Comparison of ENCODE assay signal across 1 cellular context in the genomic region with DNA sequence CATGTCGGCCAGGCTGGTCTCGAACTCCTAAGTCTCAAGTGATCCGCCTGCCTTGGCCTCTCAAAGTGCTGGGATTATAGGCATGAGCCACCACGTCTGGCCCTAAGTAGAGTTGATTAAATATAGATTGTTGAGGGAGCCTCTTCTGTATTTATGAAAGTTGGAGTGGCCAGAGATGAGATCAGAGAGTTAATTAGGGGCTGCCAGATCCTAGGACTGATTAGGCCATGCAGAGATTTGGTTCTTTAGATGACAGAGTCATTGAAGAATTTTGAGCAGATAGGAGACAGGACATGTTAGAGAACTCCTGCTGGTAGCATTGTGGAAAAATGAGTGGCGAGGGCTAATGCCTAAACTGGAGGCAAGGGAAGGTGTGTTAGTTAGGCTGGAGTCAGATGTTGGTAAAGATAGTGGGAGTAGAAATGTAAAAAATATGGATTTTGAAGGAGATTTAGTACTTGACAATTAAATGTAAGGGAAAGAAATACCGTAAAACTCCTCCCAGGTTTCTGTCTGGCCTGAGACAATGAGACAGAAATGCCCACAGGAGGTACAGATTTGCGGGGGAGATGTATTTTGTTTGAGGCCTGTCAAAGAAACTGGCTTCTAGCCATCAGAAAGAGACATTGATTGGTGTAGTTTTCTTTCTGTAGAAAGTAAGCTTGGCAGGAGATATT.
A peak's percentile ranks its signal among the peaks of the same experiment; 100 is the strongest.
TF ChIP-seq lines count a peak whose summit lies in the region.

No MANE protein-coding gene starts in this region.

TF ChIP-seq in HEK293, 187 proteins besides CTCF, POLR2A, EP300 and RAD21 (continues in another document):
- TF ChIP-seq GFI1B (tag by site-specific recombination; IDR thresholded peaks at IDR 0.05) = 0 out of 2 replicates have a peak, but pooled peaks have one; percentile 65
- TF ChIP-seq HIC1 (tag by site-specific recombination; IDR thresholded peaks at IDR 0.05) = peak; percentile 86
- TF ChIP-seq ZNF558 (tag by site-specific recombination; IDR thresholded peaks at IDR 0.05) = peak; percentile 55
- TF ChIP-seq ZBTB48 (tag by site-specific recombination; IDR thresholded peaks at IDR 0.05) = no peak
- TF ChIP-seq ZBTB17 (tag by site-specific recombination; IDR thresholded peaks at IDR 0.05) = peak; percentile 72
- TF ChIP-seq GLIS1 (tag by site-specific recombination; IDR thresholded peaks at IDR 0.05) = peak; percentile 71
- TF ChIP-seq ZNF585B (tag by site-specific recombination; IDR thresholded peaks at IDR 0.05) = no peak
- no peak for TF ChIP-seq ZNF155 (tag by site-specific recombination; IDR thresholded peaks at IDR 0.05)
- TF ChIP-seq ZNF324 (tag by site-specific recombination; IDR thresholded peaks at IDR 0.05) = no peak
- TF ChIP-seq ZNF501 (tag by site-specific recombination; IDR thresholded peaks at IDR 0.05) = no peak
- TF ChIP-seq ZNF148 (tag by site-specific recombination; IDR thresholded peaks at IDR 0.05; ENCODE audit: borderline replicate concordance) = no peak
- no peak for TF ChIP-seq ZNF175 (tag by site-specific recombination; IDR thresholded peaks at IDR 0.05)
- peak; percentile 82 for TF ChIP-seq TSHZ1 (tag by site-specific recombination; IDR thresholded peaks at IDR 0.05; ENCODE audit: borderline replicate concordance)
- TF ChIP-seq ZNF510 (tag by site-specific recombination; IDR thresholded peaks at IDR 0.05; ENCODE audit: insufficient replicate concordance) = no peak
- TF ChIP-seq OVOL3 (tag by site-specific recombination; IDR thresholded peaks at IDR 0.05) = no peak
- TF ChIP-seq ZNF785 (tag by site-specific recombination; IDR thresholded peaks at IDR 0.05) = no peak
- TF ChIP-seq ZNF366 (tag by site-specific recombination; conservative IDR thresholded peaks at IDR 0.05) = peak; percentile 69
- TF ChIP-seq ZNF335 (tag by site-specific recombination; conservative IDR thresholded peaks at IDR 0.05) = peak; percentile 52; the same call in 1 of the 2 replicates
- TF ChIP-seq TRIM28 (IDR thresholded peaks at IDR 0.05; ENCODE audit: borderline replicate concordance, low read length) = 0 out of 2 replicates have a peak, but pooled peaks have one; percentile 48
- TF ChIP-seq ZNF2 (tag by site-specific recombination; IDR thresholded peaks at IDR 0.05) = no peak
- TF ChIP-seq ZNF280D (tag by site-specific recombination; IDR thresholded peaks at IDR 0.05) = 0 out of 2 replicates have a peak, but pooled peaks have one; percentile 2
- TF ChIP-seq ZEB2 (tag by site-specific recombination; IDR thresholded peaks at IDR 0.05) = peak; percentile 89
- TF ChIP-seq, protein P1, sequence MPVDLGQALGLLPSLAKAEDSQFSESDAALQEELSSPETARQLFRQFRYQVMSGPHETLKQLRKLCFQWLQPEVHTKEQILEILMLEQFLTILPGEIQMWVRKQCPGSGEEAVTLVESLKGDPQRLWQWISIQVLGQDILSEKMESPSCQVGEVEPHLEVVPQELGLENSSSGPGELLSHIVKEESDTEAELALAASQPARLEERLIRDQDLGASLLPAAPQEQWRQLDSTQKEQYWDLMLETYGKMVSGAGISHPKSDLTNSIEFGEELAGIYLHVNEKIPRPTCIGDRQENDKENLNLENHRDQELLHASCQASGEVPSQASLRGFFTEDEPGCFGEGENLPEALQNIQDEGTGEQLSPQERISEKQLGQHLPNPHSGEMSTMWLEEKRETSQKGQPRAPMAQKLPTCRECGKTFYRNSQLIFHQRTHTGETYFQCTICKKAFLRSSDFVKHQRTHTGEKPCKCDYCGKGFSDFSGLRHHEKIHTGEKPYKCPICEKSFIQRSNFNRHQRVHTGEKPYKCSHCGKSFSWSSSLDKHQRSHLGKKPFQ (tag by site-specific recombination; IDR thresholded peaks at IDR 0.05) = no peak
- TF ChIP-seq ZNF629 (tag by site-specific recombination; IDR thresholded peaks at IDR 0.05) = peak; percentile 86
- TF ChIP-seq ZBTB8A (tag by site-specific recombination; IDR thresholded peaks at IDR 0.05) = no peak
- no peak for TF ChIP-seq ZNF354C (tag by site-specific recombination; IDR thresholded peaks at IDR 0.05; ENCODE audit: borderline replicate concordance, low read depth)
- TF ChIP-seq, protein P2, sequence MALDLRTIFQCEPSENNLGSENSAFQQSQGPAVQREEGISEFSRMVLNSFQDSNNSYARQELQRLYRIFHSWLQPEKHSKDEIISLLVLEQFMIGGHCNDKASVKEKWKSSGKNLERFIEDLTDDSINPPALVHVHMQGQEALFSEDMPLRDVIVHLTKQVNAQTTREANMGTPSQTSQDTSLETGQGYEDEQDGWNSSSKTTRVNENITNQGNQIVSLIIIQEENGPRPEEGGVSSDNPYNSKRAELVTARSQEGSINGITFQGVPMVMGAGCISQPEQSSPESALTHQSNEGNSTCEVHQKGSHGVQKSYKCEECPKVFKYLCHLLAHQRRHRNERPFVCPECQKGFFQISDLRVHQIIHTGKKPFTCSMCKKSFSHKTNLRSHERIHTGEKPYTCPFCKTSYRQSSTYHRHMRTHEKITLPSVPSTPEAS (tag by site-specific recombination; IDR thresholded peaks at IDR 0.05) = no peak
- TF ChIP-seq PRDM6 (tag by site-specific recombination; IDR thresholded peaks at IDR 0.05) = peak; percentile 57; the same call in 1 of the 2 replicates
- TF ChIP-seq ZBTB26 (tag by site-specific recombination; optimal IDR thresholded peaks at IDR 0.05) = no peak
- TF ChIP-seq, protein P3, sequence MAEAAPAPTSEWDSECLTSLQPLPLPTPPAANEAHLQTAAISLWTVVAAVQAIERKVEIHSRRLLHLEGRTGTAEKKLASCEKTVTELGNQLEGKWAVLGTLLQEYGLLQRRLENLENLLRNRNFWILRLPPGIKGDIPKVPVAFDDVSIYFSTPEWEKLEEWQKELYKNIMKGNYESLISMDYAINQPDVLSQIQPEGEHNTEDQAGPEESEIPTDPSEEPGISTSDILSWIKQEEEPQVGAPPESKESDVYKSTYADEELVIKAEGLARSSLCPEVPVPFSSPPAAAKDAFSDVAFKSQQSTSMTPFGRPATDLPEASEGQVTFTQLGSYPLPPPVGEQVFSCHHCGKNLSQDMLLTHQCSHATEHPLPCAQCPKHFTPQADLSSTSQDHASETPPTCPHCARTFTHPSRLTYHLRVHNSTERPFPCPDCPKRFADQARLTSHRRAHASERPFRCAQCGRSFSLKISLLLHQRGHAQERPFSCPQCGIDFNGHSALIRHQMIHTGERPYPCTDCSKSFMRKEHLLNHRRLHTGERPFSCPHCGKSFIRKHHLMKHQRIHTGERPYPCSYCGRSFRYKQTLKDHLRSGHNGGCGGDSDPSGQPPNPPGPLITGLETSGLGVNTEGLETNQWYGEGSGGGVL (tag by site-specific recombination; IDR thresholded peaks at IDR 0.05) = no peak
- peak; percentile 58; the same call in 1 of the 2 replicates for TF ChIP-seq KLF8 (tag by site-specific recombination; IDR thresholded peaks at IDR 0.05)
- no peak for TF ChIP-seq BCL11A (tag by site-specific recombination; IDR thresholded peaks at IDR 0.05; ENCODE audit: low read depth)
- no peak for TF ChIP-seq ZNF202 (tag by site-specific recombination; IDR thresholded peaks at IDR 0.05; ENCODE audit: borderline replicate concordance)
- TF ChIP-seq ZBTB21 (tag by site-specific recombination; IDR thresholded peaks at IDR 0.05) = peak; percentile 28; the same call in 1 of the 2 replicates
- TF ChIP-seq ZSCAN16 (tag by site-specific recombination; IDR thresholded peaks at IDR 0.05) = 0 out of 2 replicates have a peak, but pooled peaks have one; percentile 39
- TF ChIP-seq SP7 (tag by site-specific recombination; IDR thresholded peaks at IDR 0.05) = peak; percentile 97
- TF ChIP-seq ZNF473 (tag by site-specific recombination; IDR thresholded peaks at IDR 0.05) = no peak
